ENCODE assay signal across 9 cellular contexts in genomic region chr1:220877348-220878095, GRCh38. TPM values are rescaled to one million over a fixed set of nuclear protein-coding genes. Genes with fewer than 3 reads are reported as not detected.
DNase-seq lines count a peak whose midpoint lies in the region; ATAC-seq and FAIRE-seq lines count a peak whose summit lies in the region.
"Had no signal": no experiment of that assay in that cellular context is flagged by ENCODE, and none has a peak within 500 bp of the region (broad histone marks: within the 10 kb centered on the region; RNA-seq: fewer than 3 reads in every experiment).

No MANE protein-coding gene starts in this region.

- peak overlapping the region; percentile 71 to 95 (median 95) for H3K27ac Mint-ChIP-seq in IgD-negative memory B cell
- H3K27ac Mint-ChIP-seq in activated T-helper 17 cell treated with anti-CD3 and anti-CD28 coated beads, Interleukin-2, amount 50 U/mL, for 72 hours: no peak overlapping the region

- H3K36me3 Mint-ChIP-seq in IgD-negative memory B cell: no peaks in the 10 kb centered on the region
- peaks cover 7% of the 10 kb centered on the region for H3K36me3 Mint-ChIP-seq in activated T-helper 17 cell treated with anti-CD3 and anti-CD28 coated beads, Interleukin-2, amount 50 U/mL, for 72 hours (ENCODE audit: low read depth)

- DNase-seq in NCI-H2029 (lab: John Stamatoyannopoulos, UW) (no peak), urothelium cell line (ENCODE audit: low spot score) (no peak), NCI-H2171 (lab: John Stamatoyannopoulos, UW) (no peak)

- H3K9me3 Mint-ChIP-seq in IgD-negative memory B cell: no peaks in the 10 kb centered on the region
- no peaks in the 10 kb centered on the region for H3K9me3 Mint-ChIP-seq in activated T-helper 17 cell treated with anti-CD3 and anti-CD28 coated beads, Interleukin-2, amount 50 U/mL, for 72 hours

- H3K36me3 ChIP-seq in skeletal muscle tissue (ENCODE audit: control insufficient read depth in 3 of 3, insufficient read depth in 3 of 3, low read length in 3 of 3): peaks cover 4 to 7% (median 4%) of the 10 kb centered on the region in 3 donors
- H3K36me3 ChIP-seq: ascending aorta had no signal

- peaks cover 20 to 41% (median 28%) of the 10 kb centered on the region in 3 donors for H3K4me1 Mint-ChIP-seq in IgD-negative memory B cell
- H3K4me1 Mint-ChIP-seq in activated T-helper 17 cell treated with anti-CD3 and anti-CD28 coated beads, Interleukin-2, amount 50 U/mL, for 72 hours: peaks cover 19% of the 10 kb centered on the region

- H3K27me3 ChIP-seq in skeletal muscle tissue (ENCODE audit: control insufficient read depth in 3 of 3, insufficient read depth in 3 of 3, low read length in 3 of 3): no peaks in the 10 kb centered on the region
- H3K27me3 ChIP-seq: ascending aorta had no signal

- H3K9ac ChIP-seq in skeletal muscle tissue (ENCODE audit: low read depth in 1 of 3, low read length in 3 of 3): peak overlapping the region in 2 of 3 donors; percentile 50 to 68

- FAIRE-seq in urothelium cell line (lab: Jason Lieb, UNC): no peak

- ATAC-seq in activated T-helper 17 cell treated with anti-CD3 and anti-CD28 coated beads, Interleukin-2, amount 50 U/mL, for 72 hours (replicated peaks): no peak
- ATAC-seq in HG02884 (IDR thresholded peaks at IDR 0.05; ENCODE audit: unreplicated experiment): no peak

- H3K4me3 ChIP-seq in iPS-18c (ENCODE audit: insufficient read depth, low read depth, low read length): peak overlapping the region; percentile 45
- peak overlapping the region; percentile 10 to 61 (median 56) for H3K4me3 ChIP-seq in skeletal muscle tissue (ENCODE audit: low read length in 3 of 3)

- H3K4me1 ChIP-seq in skeletal muscle tissue (ENCODE audit: control insufficient read depth in 3 of 3, insufficient read depth in 3 of 3, low read length in 3 of 3): peaks cover 16 to 30% (median 22%) of the 10 kb centered on the region in 3 donors

- H3K27ac ChIP-seq in skeletal muscle tissue (ENCODE audit: low read depth, low read length): peak overlapping the region; percentile 70

- H3K4me3 Mint-ChIP-seq in IgD-negative memory B cell: peak overlapping the region; percentile 89 to 96 (median 94)
- peak overlapping the region; percentile 75 for H3K4me3 Mint-ChIP-seq in activated T-helper 17 cell treated with anti-CD3 and anti-CD28 coated beads, Interleukin-2, amount 50 U/mL, for 72 hours

- H3K9me3 ChIP-seq in iPS-18c (ENCODE audit: control insufficient read depth, insufficient read depth, low read length): no peaks in the 10 kb centered on the region
- H3K9me3 ChIP-seq in skeletal muscle tissue (ENCODE audit: control insufficient read depth in 3 of 3, low read length in 3 of 3): no peaks in the 10 kb centered on the region
- H3K9me3 ChIP-seq: ascending aorta had no signal

- H3K27me3 Mint-ChIP-seq in IgD-negative memory B cell: peaks cover 20% of the 10 kb centered on the region
- H3K27me3 Mint-ChIP-seq in activated T-helper 17 cell treated with anti-CD3 and anti-CD28 coated beads, Interleukin-2, amount 50 U/mL, for 72 hours: peaks cover 74% of the 10 kb centered on the region

RNA-seq across cellular contexts. Expression of gene HLX, which starts 1.7 kb away (rescaled TPM):
- 10.6 TPM for polyA plus RNA-seq in IgD-negative memory B cell
- 1 to 10 TPM in 1 of 2 donors, under 1 TPM in 1; 0.11 to 4.1 TPM for total RNA-seq in activated T-helper 17 cell treated with anti-CD3 and anti-CD28 coated beads, Interleukin-2, amount 50 U/mL, for 72 hours
- 9.9 TPM for total RNA-seq in skeletal muscle tissue
